ENCODE assay signal across 1 cellular context in genomic region chr17:57574040-57574513, GRCh38.
TF ChIP-seq lines count a peak whose summit lies in the region.

No MANE protein-coding gene starts in this region.

TF ChIP-seq in SK-N-SH, 30 proteins besides CTCF, POLR2A, EP300 and RAD21 (continued from another document):
- TF ChIP-seq SMC3 (IDR thresholded peaks at IDR 0.05; ENCODE audit: low read depth, low read length) = no peak
